In the genomic region with DNA sequence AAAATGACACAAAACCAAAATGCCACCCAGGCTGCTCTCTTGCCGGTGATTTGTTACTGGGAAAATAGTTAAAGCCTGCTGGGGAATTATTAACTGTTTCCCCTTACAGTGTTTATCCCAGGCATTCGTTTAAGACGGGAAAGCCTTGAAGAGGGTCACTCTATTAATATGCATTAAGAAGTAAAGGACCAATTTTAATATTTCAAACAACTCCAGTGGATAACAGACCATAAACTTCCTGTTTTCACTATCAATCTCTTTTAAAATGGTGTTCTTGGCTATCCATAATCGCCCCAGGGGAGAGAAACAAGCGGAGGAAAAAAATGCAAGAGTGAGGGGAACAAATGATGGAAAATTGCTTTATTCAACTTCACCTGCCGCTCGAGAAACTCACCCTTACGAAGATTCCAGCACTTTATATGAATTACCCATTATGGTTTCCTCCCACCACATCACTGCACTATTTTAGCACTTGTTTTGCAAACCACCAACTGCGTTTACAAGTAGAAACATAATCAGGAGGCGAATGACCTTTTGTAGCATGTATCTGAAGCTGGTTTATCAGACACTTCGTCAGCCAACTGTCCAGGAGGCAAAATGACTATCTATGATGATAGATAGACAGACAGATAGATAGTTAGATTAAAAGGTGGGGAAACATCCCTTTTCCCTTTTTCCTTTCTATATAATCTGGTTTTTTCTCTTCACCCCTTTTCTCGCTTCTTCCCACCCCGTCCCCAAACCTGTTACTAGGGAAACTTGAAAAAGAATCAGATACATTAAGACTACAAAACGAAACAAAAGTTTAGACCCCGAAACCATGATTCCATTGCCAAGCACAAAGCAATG, we compare ENCODE assay signal across 8 cellular contexts. TPM values are rescaled to one million over a fixed set of nuclear protein-coding genes. Genes with fewer than 3 reads are reported as not detected.
DNase-seq lines count a peak whose midpoint lies in the region; ATAC-seq and TF ChIP-seq lines count a peak whose summit lies in the region.

No MANE protein-coding gene starts in this region.

- H3K4me3 ChIP-seq in adipocyte (ENCODE audit: low read length): peak overlapping the region; percentile 86
- peak overlapping the region in 2 of 3 donors; percentile 53 to 61 for H3K4me3 ChIP-seq in liver (ENCODE audit: low read depth in 1 of 3, low read length in 3 of 3)
- H3K4me3 ChIP-seq in transverse colon: peak overlapping the region; percentile 46 to 59 (median 52)

- no peaks in the 10 kb centered on the region for H3K9me3 Mint-ChIP-seq in activated naive CD4-positive, alpha-beta T cell treated with anti-CD3 and anti-CD28 coated beads for 36 hours
- no peaks in the 10 kb centered on the region for H3K9me3 Mint-ChIP-seq in activated naive CD4-positive, alpha-beta T cell treated with anti-CD3 and anti-CD28 coated beads, Interleukin-2, amount 50 U/mL, for 72 hours

- H3K27me3 ChIP-seq in adipocyte (replicated peaks; ENCODE audit: control insufficient read depth, insufficient read depth, low read length) (peaks cover 35% of the 10 kb centered on the region), liver (ENCODE audit: control insufficient read depth in 4 of 4, insufficient read depth in 4 of 4, low read length in 3 of 4) (peaks cover 0 to 14% (median 2%) of the 10 kb centered on the region in 4 donors), transverse colon (peaks cover 56% of the 10 kb centered on the region)

- H3K27ac ChIP-seq in liver (ENCODE audit: low read depth in 1 of 2, low read length in 2 of 2): peak overlapping the region in 1 of 2 donors; percentile 14
- H3K27ac ChIP-seq in transverse colon: peak overlapping the region; percentile 60 to 78 (median 64)

- peaks cover 18% of the 10 kb centered on the region for H3K4me1 Mint-ChIP-seq in activated naive CD4-positive, alpha-beta T cell treated with anti-CD3 and anti-CD28 coated beads for 36 hours (ENCODE audit: low read depth)

- intact Hi-C loops in activated naive CD4-positive, alpha-beta T cell treated with anti-CD3 and anti-CD28 coated beads for 36 hours (cut with micrococcal nuclease): no loop called here
- intact Hi-C loops in transverse colon (cut with DNase I; ENCODE audit: low total_unique reads): no loop called here
- intact Hi-C loops in posterior cingulate gyrus (cut with DNase I): loop anchor here (1.0 to 5.0 kb wide), 2 partner anchors 62 to 75 kb away; no protein-coding TSS in a partner anchor

- no peak for TF ChIP-seq POLR2A in transverse colon (IDR thresholded peaks at IDR 0.05)

- CTCF ChIA-PET in activated naive CD4-positive, alpha-beta T cell treated with anti-CD3 and anti-CD28 coated beads for 36 hours (lab: Charles Lee): no interaction called here

- ATAC-seq in activated naive CD4-positive, alpha-beta T cell treated with anti-CD3 and anti-CD28 coated beads, Interleukin-2, amount 50 U/mL, for 72 hours: no peak
- ATAC-seq in HG02840 (IDR thresholded peaks at IDR 0.05; ENCODE audit: low FRiP score, unreplicated experiment): no peak
- no peak for ATAC-seq in HG03039 (IDR thresholded peaks at IDR 0.05; ENCODE audit: unreplicated experiment)

- H3K36me3 Mint-ChIP-seq in activated naive CD4-positive, alpha-beta T cell treated with anti-CD3 and anti-CD28 coated beads for 36 hours (ENCODE audit: low read depth): no peaks in the 10 kb centered on the region
- H3K36me3 Mint-ChIP-seq in activated naive CD4-positive, alpha-beta T cell treated with anti-CD3 and anti-CD28 coated beads, Interleukin-2, amount 50 U/mL, for 72 hours: peaks cover 0 to 9% of the 10 kb centered on the region in 2 donors

- H3K4me3 Mint-ChIP-seq in activated naive CD4-positive, alpha-beta T cell treated with anti-CD3 and anti-CD28 coated beads for 36 hours: peak overlapping the region; percentile 76

- TF ChIP-seq RAD21 in liver (IDR thresholded peaks at IDR 0.05): no peak

- H3K27me3 Mint-ChIP-seq in activated naive CD4-positive, alpha-beta T cell treated with anti-CD3 and anti-CD28 coated beads for 36 hours (ENCODE audit: low read depth): peaks cover 45% of the 10 kb centered on the region

- no peaks in the 10 kb centered on the region for H3K36me3 ChIP-seq in adipocyte (ENCODE audit: control insufficient read depth, insufficient read depth, low read length, severe bottlenecking)
- no peaks in the 10 kb centered on the region for H3K36me3 ChIP-seq in liver (ENCODE audit: control insufficient read depth in 4 of 4, insufficient read depth in 3 of 4, low read depth in 1 of 4, low read length in 3 of 4)
- H3K36me3 ChIP-seq in transverse colon: no peaks in the 10 kb centered on the region

- TF ChIP-seq EP300 in transverse colon (IDR thresholded peaks at IDR 0.05; ENCODE audit: low read depth): no peak

- no peak overlapping the region for H3K9ac ChIP-seq in adipocyte (ENCODE audit: low read length)
- H3K9ac ChIP-seq in liver (ENCODE audit: low read depth in 1 of 2, low read length in 2 of 2): no peak overlapping the region

- H3K9me3 ChIP-seq in adipocyte (ENCODE audit: control insufficient read depth, low read length) (no peaks in the 10 kb centered on the region), liver (ENCODE audit: control insufficient read depth in 4 of 4, low read length in 3 of 4) (no peaks in the 10 kb centered on the region), transverse colon (no peaks in the 10 kb centered on the region)

- in situ Hi-C loops in transverse colon (cut with MboI; ENCODE audit: low pct_ligation_motif_present in 1 of 4, low pct_unique_long_range_greater_than_20kb in 1 of 4, low sequenced_read_pairs in 3 of 4): loop anchor here in 2 of 4 donors (25.0 kb wide), 2 partner anchors 328 to 1478 kb away; no protein-coding TSS in a partner anchor

- TF ChIP-seq CTCF in liver (IDR thresholded peaks at IDR 0.05; ENCODE audit: low read depth, low read length, missing input control) (no peak), transverse colon (IDR thresholded peaks at IDR 0.05) (no peak)

- 7% methylated on average over 15 of the region's 15 CpGs for WGBS in liver
- WGBS in transverse colon (ENCODE audit: low coverage in 1 of 2), 2 donors: 14% methylated on average over 15 of the region's 15 CpGs

- no peak for DNase-seq in activated naive CD4-positive, alpha-beta T cell treated with anti-CD3 and anti-CD28 coated beads for 36 hours
- no peak for DNase-seq in activated naive CD4-positive, alpha-beta T cell treated with anti-CD3 and anti-CD28 coated beads, Interleukin-2, amount 50 U/mL, for 72 hours (ENCODE audit: low spot score in 2 of 2)
- DNase-seq in adipocyte (ENCODE audit: low read depth) (no peak), transverse colon (no peak), posterior cingulate gyrus (no peak)

- no peak overlapping the region for H3K27ac Mint-ChIP-seq in activated naive CD4-positive, alpha-beta T cell treated with anti-CD3 and anti-CD28 coated beads for 36 hours
- no peak overlapping the region for H3K27ac Mint-ChIP-seq in activated naive CD4-positive, alpha-beta T cell treated with anti-CD3 and anti-CD28 coated beads, Interleukin-2, amount 50 U/mL, for 72 hours

- peaks cover 22% of the 10 kb centered on the region for H3K4me1 ChIP-seq in adipocyte (ENCODE audit: control insufficient read depth, insufficient read depth, low read length)
- peaks cover 4 to 22% (median 18%) of the 10 kb centered on the region in 4 donors for H3K4me1 ChIP-seq in liver (ENCODE audit: control insufficient read depth in 4 of 4, insufficient read depth in 4 of 4, low read length in 3 of 4)
- H3K4me1 ChIP-seq in transverse colon: peaks cover 0 to 18% (median 13%) of the 10 kb centered on the region in 4 donors

TF ChIP-seq in liver, 16 proteins besides CTCF, POLR2A, EP300 and RAD21 (continues in another document):
- TF ChIP-seq TAF1 (conservative IDR thresholded peaks at IDR 0.05): no peak
- TF ChIP-seq SP1 (IDR thresholded peaks at IDR 0.05): no peak
- no peak for TF ChIP-seq NR2F2 (IDR thresholded peaks at IDR 0.05)
- TF ChIP-seq RXRA (IDR thresholded peaks at IDR 0.05): no peak
- TF ChIP-seq YY1 (IDR thresholded peaks at IDR 0.05): no peak
- TF ChIP-seq, protein P1, sequence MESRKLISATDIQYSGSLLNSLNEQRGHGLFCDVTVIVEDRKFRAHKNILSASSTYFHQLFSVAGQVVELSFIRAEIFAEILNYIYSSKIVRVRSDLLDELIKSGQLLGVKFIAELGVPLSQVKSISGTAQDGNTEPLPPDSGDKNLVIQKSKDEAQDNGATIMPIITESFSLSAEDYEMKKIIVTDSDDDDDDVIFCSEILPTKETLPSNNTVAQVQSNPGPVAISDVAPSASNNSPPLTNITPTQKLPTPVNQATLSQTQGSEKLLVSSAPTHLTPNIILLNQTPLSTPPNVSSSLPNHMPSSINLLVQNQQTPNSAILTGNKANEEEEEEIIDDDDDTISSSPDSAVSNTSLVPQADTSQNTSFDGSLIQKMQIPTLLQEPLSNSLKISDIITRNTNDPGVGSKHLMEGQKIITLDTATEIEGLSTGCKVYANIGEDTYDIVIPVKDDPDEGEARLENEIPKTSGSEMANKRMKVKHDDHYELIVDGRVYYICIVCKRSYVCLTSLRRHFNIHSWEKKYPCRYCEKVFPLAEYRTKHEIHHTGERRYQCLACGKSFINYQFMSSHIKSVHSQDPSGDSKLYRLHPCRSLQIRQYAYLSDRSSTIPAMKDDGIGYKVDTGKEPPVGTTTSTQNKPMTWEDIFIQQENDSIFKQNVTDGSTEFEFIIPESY (IDR thresholded peaks at IDR 0.05): no peak
- no peak for TF ChIP-seq JUND (IDR thresholded peaks at IDR 0.05)
- no peak for TF ChIP-seq FOXA1 (IDR thresholded peaks at IDR 0.05)
- TF ChIP-seq GABPA (IDR thresholded peaks at IDR 0.05 in 1 of 2, conservative IDR thresholded peaks at IDR 0.05 in 1 of 2): no peak
- TF ChIP-seq, protein P2, sequence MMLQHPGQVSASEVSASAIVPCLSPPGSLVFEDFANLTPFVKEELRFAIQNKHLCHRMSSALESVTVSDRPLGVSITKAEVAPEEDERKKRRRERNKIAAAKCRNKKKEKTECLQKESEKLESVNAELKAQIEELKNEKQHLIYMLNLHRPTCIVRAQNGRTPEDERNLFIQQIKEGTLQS (IDR thresholded peaks at IDR 0.05): no peak
- TF ChIP-seq HNF4A (conservative IDR thresholded peaks at IDR 0.05): no peak
- TF ChIP-seq, protein P3, sequence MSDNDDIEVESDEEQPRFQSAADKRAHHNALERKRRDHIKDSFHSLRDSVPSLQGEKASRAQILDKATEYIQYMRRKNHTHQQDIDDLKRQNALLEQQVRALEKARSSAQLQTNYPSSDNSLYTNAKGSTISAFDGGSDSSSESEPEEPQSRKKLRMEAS (IDR thresholded peaks at IDR 0.05): no peak

RNA-seq across cellular contexts. Expression of a gene that starts 1.2 kb away (rescaled TPM):
- total RNA-seq in activated naive CD4-positive, alpha-beta T cell treated with anti-CD3 and anti-CD28 coated beads for 36 hours: not detected
- total RNA-seq in activated naive CD4-positive, alpha-beta T cell treated with anti-CD3 and anti-CD28 coated beads, Interleukin-2, amount 50 U/mL, for 72 hours: not detected
- 1 to 10 TPM in 1 of 2 donors, under 1 TPM in 1; 0.75 to 2.3 TPM for total RNA-seq in liver
- polyA plus RNA-seq in liver: under 1 TPM; 0.21 TPM
- 10 to 100 TPM in 1 of 4 donors, 1 to 10 TPM in 1, under 1 TPM in 2; 0.37 to 20.5 (median 2.2) TPM for total RNA-seq in transverse colon
